Comparison of ENCODE assay signal across 9 cellular contexts in the genomic region with DNA sequence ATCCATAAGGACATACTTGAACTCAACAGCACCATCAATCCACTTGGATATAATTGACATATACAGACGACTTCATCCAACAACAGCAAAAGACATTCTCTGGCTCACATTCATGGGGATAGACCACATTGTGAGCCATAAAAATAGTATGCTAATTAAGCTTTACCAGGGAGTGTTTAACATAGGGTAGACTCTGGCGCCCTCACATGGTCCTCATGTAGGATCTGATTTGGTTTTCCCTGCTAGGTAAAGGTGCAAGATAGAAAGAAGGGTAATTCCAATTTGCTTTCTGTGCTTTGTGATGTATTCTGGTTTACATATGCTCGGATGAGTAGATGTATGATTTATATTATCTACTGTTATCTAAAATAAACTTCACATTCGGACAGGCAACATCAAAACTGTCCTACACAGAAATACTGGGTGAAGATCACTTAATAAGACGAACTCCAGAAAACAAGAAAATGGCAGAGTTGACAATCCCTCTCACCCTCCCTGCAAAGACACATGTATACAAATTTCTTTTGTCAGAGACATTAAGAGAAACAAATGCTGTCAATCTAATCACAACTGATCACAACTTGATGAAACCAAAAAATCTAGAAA. TPM values are rescaled to one million over a fixed set of nuclear protein-coding genes. Genes with fewer than 3 reads are reported as not detected.
DNase-seq lines count a peak whose midpoint lies in the region; ATAC-seq and TF ChIP-seq lines count a peak whose summit lies in the region.
"Had no signal": no experiment of that assay in that cellular context is flagged by ENCODE, and none has a peak within 500 bp of the region (broad histone marks: within the 10 kb centered on the region; RNA-seq: fewer than 3 reads in every experiment).

No MANE protein-coding gene starts in this region.

- ATAC-seq in GM19395 (IDR thresholded peaks at IDR 0.05; ENCODE audit: unreplicated experiment): no peak
- no peak for ATAC-seq in GM18907 (IDR thresholded peaks at IDR 0.05; ENCODE audit: unreplicated experiment)

- no peaks in the 10 kb centered on the region for H3K4me1 ChIP-seq in KMS-11 (ENCODE audit: low read depth, poor library complexity, severe bottlenecking)
- H3K4me1 ChIP-seq in Peyer's patch: peaks cover 0 to 6% (median 2%) of the 10 kb centered on the region in 4 donors
- no peaks in the 10 kb centered on the region for H3K4me1 ChIP-seq in fibroblast of lung (ENCODE audit: control insufficient read depth, extremely low read depth, insufficient read depth, low read length)
- H3K4me1 ChIP-seq: SJSA1 had no signal

- H3K36me3 ChIP-seq in KMS-11 (ENCODE audit: insufficient read depth): no peaks in the 10 kb centered on the region
- H3K36me3 ChIP-seq in Peyer's patch: no peaks in the 10 kb centered on the region
- H3K36me3 ChIP-seq in fibroblast of lung (ENCODE audit: control insufficient read depth, insufficient read depth, low read length): no peaks in the 10 kb centered on the region
- H3K36me3 ChIP-seq: SJSA1 had no signal

- H2AFZ ChIP-seq in KMS-11 (ENCODE audit: low read depth): no peak overlapping the region
- H2AFZ ChIP-seq in fibroblast of lung (ENCODE audit: low read length): no peak overlapping the region

- H3K4me2 ChIP-seq in KMS-11 (no peak overlapping the region), fibroblast of lung (ENCODE audit: extremely low read depth, insufficient read depth, low read length) (no peak overlapping the region)

- no peak overlapping the region for H3K27ac ChIP-seq in KMS-11
- H3K27ac ChIP-seq in Peyer's patch: no peak overlapping the region
- no peak overlapping the region for H3K27ac ChIP-seq in fibroblast of lung (ENCODE audit: insufficient read depth, low read length)
- H3K27ac ChIP-seq: SJSA1 had no signal

- no peak for TF ChIP-seq POLR2A in Peyer's patch (IDR thresholded peaks at IDR 0.05)

- DNase-seq in DMS53 treated with DMSO at 0.1 percent for 48 hours (lab: John Stamatoyannopoulos, UW; ENCODE audit: unreplicated experiment): peak; percentile 71
- DNase-seq in Peyer's patch: peak in 1 of 3 donors; percentile 63
- DNase-seq in fibroblast of lung (ENCODE audit: low read depth in 2 of 2): peak; percentile 34 to 57
- DNase-seq in renal cortical epithelial cell (ENCODE audit: low read depth): peak; percentile 79
- no peak for DNase-seq in activated CD8-positive, alpha-beta memory T cell treated with anti-CD3 and anti-CD28 coated beads, Interleukin-2, amount 50 U/mL, for 4 hours

- H3K9ac ChIP-seq in KMS-11 (no peak overlapping the region), fibroblast of lung (ENCODE audit: insufficient read depth, low read length) (no peak overlapping the region)

- H3K27me3 ChIP-seq in KMS-11 (ENCODE audit: insufficient read depth, low read depth) (no peaks in the 10 kb centered on the region), Peyer's patch (peaks cover 0 to 10% of the 10 kb centered on the region in 2 donors), fibroblast of lung (ENCODE audit: control insufficient read depth, insufficient read depth, low read length) (peaks cover 17% of the 10 kb centered on the region)

- no peak overlapping the region for H3K4me3 ChIP-seq in KMS-11 (IDR thresholded peaks at IDR 0.05; ENCODE audit: insufficient read depth, low read depth, low read length)
- H3K4me3 ChIP-seq in Peyer's patch: no peak overlapping the region
- no peak overlapping the region for H3K4me3 ChIP-seq in fibroblast of lung (replicated peaks in 1 of 4; ENCODE audit: control extremely low read depth in 1 of 4, insufficient read depth in 1 of 4, low read depth in 3 of 4, low read length in 4 of 4)
- H3K4me3 ChIP-seq: SJSA1 had no signal

- H4K20me1 ChIP-seq in KMS-11 (ENCODE audit: insufficient read depth) (no peaks in the 10 kb centered on the region), fibroblast of lung (ENCODE audit: control insufficient read depth, extremely low read depth, insufficient read depth, low read length) (no peaks in the 10 kb centered on the region)

- no peaks in the 10 kb centered on the region for H3K79me2 ChIP-seq in KMS-11 (ENCODE audit: insufficient read depth, low read depth)
- H3K79me2 ChIP-seq in fibroblast of lung (ENCODE audit: control insufficient read depth, insufficient read depth, low read length): no peaks in the 10 kb centered on the region

- TF ChIP-seq CTCF in KMS-11 (conservative IDR thresholded peaks at IDR 0.05; ENCODE audit: low read depth, low read length) (peak; percentile 51), Peyer's patch (IDR thresholded peaks at IDR 0.05) (peak in 4 of 6 experiments; percentile 27 to 67 (median 60)), fibroblast of lung (conservative IDR thresholded peaks at IDR 0.05 in 1 of 2, IDR thresholded peaks at IDR 0.05 in 1 of 2; ENCODE audit: low read depth in 1 of 2, low read length in 2 of 2) (peak; percentile 38 to 57)

- no peaks in the 10 kb centered on the region for H3K9me3 ChIP-seq in Peyer's patch
- H3K9me3 ChIP-seq in fibroblast of lung (ENCODE audit: control insufficient read depth, insufficient read depth, low read depth, low read length): no peaks in the 10 kb centered on the region
- H3K9me3 ChIP-seq: SJSA1 had no signal

RNA-seq across cellular contexts. Expression of a gene that starts 27.7 kb away (rescaled TPM):
- total RNA-seq in Peyer's patch (not detected), fibroblast of lung (under 0.01 TPM in 1 of 2 replicates, not detected in the other), renal cortical epithelial cell (not detected in 2 replicates)
- not detected in 2 replicates for polyA plus RNA-seq in fibroblast of lung
- polyA plus RNA-seq in fibroblast of lung (2012): not detected in 2 replicates
- not detected in 2 replicates for polyA minus RNA-seq in fibroblast of lung (ENCODE audit: low replicate concordance)
- total RNA-seq: SJSA1 had no signal
